Comparison of ENCODE assay signal across 17 cellular contexts in the genomic region with DNA sequence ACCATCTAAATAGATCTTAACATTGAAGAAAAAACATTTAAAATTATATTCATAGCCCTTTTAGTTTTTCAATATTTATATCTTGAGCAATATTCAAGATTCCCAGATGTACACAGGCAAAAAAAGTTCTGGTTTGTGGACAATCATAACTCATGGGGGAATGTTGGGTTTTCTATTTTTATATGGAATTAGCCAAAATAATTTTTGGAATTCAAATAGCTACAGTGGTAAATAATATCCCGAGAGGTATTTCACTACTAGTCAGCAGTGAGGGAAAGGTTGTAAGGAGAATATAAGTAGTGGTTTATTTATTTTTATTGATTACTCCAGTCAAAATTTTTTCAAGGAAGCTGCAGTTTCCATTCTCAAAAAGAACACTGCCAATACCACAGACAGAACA.
DNase-seq lines count a peak whose midpoint lies in the region; ATAC-seq and TF ChIP-seq lines count a peak whose summit lies in the region.
"Had no signal": no experiment of that assay in that cellular context is flagged by ENCODE, and none has a peak within 500 bp of the region (broad histone marks: within the 10 kb centered on the region; RNA-seq: fewer than 3 reads in every experiment).

No MANE protein-coding gene starts in this region.

- H3K9me3 Mint-ChIP-seq in activated naive CD8-positive, alpha-beta T cell treated with anti-CD3 and anti-CD28 coated beads for 36 hours = peaks cover 8% of the 10 kb centered on the region
- H3K9me3 Mint-ChIP-seq in activated naive CD8-positive, alpha-beta T cell treated with anti-CD3 and anti-CD28 coated beads, Interleukin-2, amount 50 U/mL, for 24 hours = no peaks in the 10 kb centered on the region
- no peaks in the 10 kb centered on the region for H3K9me3 Mint-ChIP-seq in osteocyte (ENCODE audit: unreplicated experiment)
- H3K9me3 Mint-ChIP-seq: activated B cell treated with CpG ODN at 0.5 μM for 24 hours, nephron had no signal

- TF ChIP-seq POLR2A in breast epithelium (IDR thresholded peaks at IDR 0.05) (no peak), transverse colon (IDR thresholded peaks at IDR 0.05) (no peak)

- H3K27ac Mint-ChIP-seq in activated naive CD8-positive, alpha-beta T cell treated with anti-CD3 and anti-CD28 coated beads for 36 hours = peak overlapping the region; percentile 61
- H3K27ac Mint-ChIP-seq in activated naive CD8-positive, alpha-beta T cell treated with anti-CD3 and anti-CD28 coated beads, Interleukin-2, amount 50 U/mL, for 24 hours = no peak overlapping the region
- peak overlapping the region; percentile 90 for H3K27ac Mint-ChIP-seq in osteocyte (ENCODE audit: unreplicated experiment)
- H3K27ac Mint-ChIP-seq: activated B cell treated with CpG ODN at 0.5 μM for 24 hours, CD14-positive monocyte had no signal

- peaks cover 23% of the 10 kb centered on the region for H3K4me1 Mint-ChIP-seq in activated naive CD8-positive, alpha-beta T cell treated with anti-CD3 and anti-CD28 coated beads for 36 hours
- peaks cover 19% of the 10 kb centered on the region for H3K4me1 Mint-ChIP-seq in activated naive CD8-positive, alpha-beta T cell treated with anti-CD3 and anti-CD28 coated beads, Interleukin-2, amount 50 U/mL, for 24 hours
- peaks cover 57% of the 10 kb centered on the region for H3K4me1 Mint-ChIP-seq in osteocyte (ENCODE audit: unreplicated experiment)
- H3K4me1 Mint-ChIP-seq: activated B cell treated with CpG ODN at 0.5 μM for 24 hours, CD14-positive monocyte had no signal

- intact Hi-C loops in breast epithelium (cut with DNase I; ENCODE audit: low total_unique reads) (no loop called here), transverse colon (cut with DNase I; ENCODE audit: low total_unique reads) (loop anchor here (10.0 kb wide), 1 partner anchor 353 kb away; no protein-coding TSS in a partner anchor), posterior cingulate gyrus (cut with DNase I) (no loop called here)

- DNase-seq in activated naive CD8-positive, alpha-beta T cell treated with anti-CD3 and anti-CD28 coated beads for 36 hours = no peak
- DNase-seq in activated naive CD8-positive, alpha-beta T cell treated with anti-CD3 and anti-CD28 coated beads, Interleukin-2, amount 50 U/mL, for 24 hours = no peak
- no peak for DNase-seq in breast epithelium (ENCODE audit: low spot score in 2 of 2)
- DNase-seq in osteocyte (ENCODE audit: extremely low spot score, unreplicated experiment) = no peak
- no peak for DNase-seq in transverse colon
- DNase-seq in stimulated activated CD4-positive, alpha-beta T cell treated with anti-CD3 and anti-CD28 coated beads, Interleukin-4, amount 100 ng/mL, for 1 hour = no peak
- no peak for DNase-seq in posterior cingulate gyrus
- no peak for DNase-seq in NCI-H510A (lab: John Stamatoyannopoulos, UW)
- DNase-seq: activated B cell treated with CpG ODN at 0.5 μM for 24 hours; central memory CD4-positive, alpha-beta T cell; psoas muscle; SK-N-SH; spleen; substantia nigra; T-helper 9 cell had no signal

- H3K4me3 Mint-ChIP-seq in activated naive CD8-positive, alpha-beta T cell treated with anti-CD3 and anti-CD28 coated beads for 36 hours = no peak overlapping the region
- no peak overlapping the region for H3K4me3 Mint-ChIP-seq in activated naive CD8-positive, alpha-beta T cell treated with anti-CD3 and anti-CD28 coated beads, Interleukin-2, amount 50 U/mL, for 24 hours
- no peak overlapping the region for H3K4me3 Mint-ChIP-seq in osteocyte (ENCODE audit: unreplicated experiment)
- H3K4me3 Mint-ChIP-seq: activated B cell treated with CpG ODN at 0.5 μM for 24 hours, CD14-positive monocyte, nephron had no signal

- H3K4me3 ChIP-seq in breast epithelium (no peak overlapping the region), transverse colon (no peak overlapping the region)
- H3K4me3 ChIP-seq: psoas muscle, spleen had no signal

- TF ChIP-seq EP300 in transverse colon (IDR thresholded peaks at IDR 0.05; ENCODE audit: low read depth) = no peak

- peaks cover 8% of the 10 kb centered on the region for H3K36me3 Mint-ChIP-seq in activated naive CD8-positive, alpha-beta T cell treated with anti-CD3 and anti-CD28 coated beads for 36 hours
- H3K36me3 Mint-ChIP-seq in activated naive CD8-positive, alpha-beta T cell treated with anti-CD3 and anti-CD28 coated beads, Interleukin-2, amount 50 U/mL, for 24 hours (ENCODE audit: low read depth) = no peaks in the 10 kb centered on the region
- H3K36me3 Mint-ChIP-seq in osteocyte (ENCODE audit: unreplicated experiment) = peaks cover 3% of the 10 kb centered on the region
- H3K36me3 Mint-ChIP-seq: CD14-positive monocyte had no signal

- H3K9me3 ChIP-seq in breast epithelium = no peaks in the 10 kb centered on the region
- H3K9me3 ChIP-seq in transverse colon = no peaks in the 10 kb centered on the region
- H3K9me3 ChIP-seq: psoas muscle, SK-N-SH, spleen had no signal

- H3K36me3 ChIP-seq in breast epithelium (no peaks in the 10 kb centered on the region), transverse colon (no peaks in the 10 kb centered on the region)
- H3K36me3 ChIP-seq: spleen had no signal

- 83 to 90% methylated on average over 1 of the region's 1 CpG for WGBS in transverse colon (ENCODE audit: low coverage in 1 of 2), 2 donors

- H3K27ac ChIP-seq in breast epithelium (peak overlapping the region; percentile 74 to 83), transverse colon (peak overlapping the region in 3 of 4 donors; percentile 37 to 58 (median 47))
- H3K27ac ChIP-seq: psoas muscle, spleen had no signal

- TF ChIP-seq CTCF in breast epithelium (IDR thresholded peaks at IDR 0.05) = no peak
- TF ChIP-seq CTCF in osteocyte (IDR thresholded peaks at IDR 0.05) = no peak
- no peak for TF ChIP-seq CTCF in transverse colon (IDR thresholded peaks at IDR 0.05)

- H3K4me1 ChIP-seq in breast epithelium = peaks cover 0 to 10% of the 10 kb centered on the region in 2 donors
- no peaks in the 10 kb centered on the region for H3K4me1 ChIP-seq in transverse colon
- H3K4me1 ChIP-seq: spleen had no signal

- peaks cover 17% of the 10 kb centered on the region for H3K27me3 Mint-ChIP-seq in activated naive CD8-positive, alpha-beta T cell treated with anti-CD3 and anti-CD28 coated beads for 36 hours
- H3K27me3 Mint-ChIP-seq in activated naive CD8-positive, alpha-beta T cell treated with anti-CD3 and anti-CD28 coated beads, Interleukin-2, amount 50 U/mL, for 24 hours = peaks cover 7% of the 10 kb centered on the region
- H3K27me3 Mint-ChIP-seq in osteocyte (ENCODE audit: unreplicated experiment) = no peaks in the 10 kb centered on the region
- H3K27me3 Mint-ChIP-seq: activated B cell treated with CpG ODN at 0.5 μM for 24 hours had no signal

- in situ Hi-C loops in transverse colon (cut with MboI; ENCODE audit: low pct_ligation_motif_present in 1 of 4, low pct_unique_long_range_greater_than_20kb in 1 of 4, low sequenced_read_pairs in 3 of 4) = no loop called here

- H3K27me3 ChIP-seq in breast epithelium = no peaks in the 10 kb centered on the region
- no peaks in the 10 kb centered on the region for H3K27me3 ChIP-seq in transverse colon
- H3K27me3 ChIP-seq: spleen had no signal

- ATAC-seq in activated naive CD8-positive, alpha-beta T cell treated with anti-CD3 and anti-CD28 coated beads, Interleukin-2, amount 50 U/mL, for 24 hours = no peak
